ENCODE assay signal across 1 cellular context in genomic region chr7:141702047-141702567, GRCh38.
TF ChIP-seq lines count a peak whose summit lies in the region.

Gene DENND11, minus strand, starts transcription at chr7:141702166. Its CDS starts 13 bp downstream, at chr7:141702153.

TF ChIP-seq in GM23338, 12 proteins besides CTCF, POLR2A, EP300 and RAD21:
- TF ChIP-seq ZNF462 (CRISPR knock-in tag; IDR thresholded peaks at IDR 0.05) = no peak
- TF ChIP-seq NANOG (IDR thresholded peaks at IDR 0.05; ENCODE audit: borderline replicate concordance) = no peak
- TF ChIP-seq POLR2AphosphoS5 (IDR thresholded peaks at IDR 0.05; ENCODE audit: low read depth) = no peak
- no peak for TF ChIP-seq REST (IDR thresholded peaks at IDR 0.05; ENCODE audit: unreplicated experiment)
- TF ChIP-seq CREB1 (CRISPR knock-in tag; IDR thresholded peaks at IDR 0.05; ENCODE audit: low read depth) = no peak
- TF ChIP-seq EZH2 (IDR thresholded peaks at IDR 0.05; ENCODE audit: low read depth, unreplicated experiment) = no peak
- no peak for TF ChIP-seq EZH2phosphoT487 (IDR thresholded peaks at IDR 0.05; ENCODE audit: unreplicated experiment)
